In genomic region chr7:107742678-107743566, GRCh38 we compare ENCODE assay signal across 9 cellular contexts. TPM values are rescaled to one million over a fixed set of nuclear protein-coding genes. Genes with fewer than 3 reads are reported as not detected.
DNase-seq lines count a peak whose midpoint lies in the region; ATAC-seq, FAIRE-seq and TF ChIP-seq lines count a peak whose summit lies in the region.
"Had no signal": no experiment of that assay in that cellular context is flagged by ENCODE, and none has a peak within 500 bp of the region (broad histone marks: within the 10 kb centered on the region; RNA-seq: fewer than 3 reads in every experiment).

No MANE protein-coding gene starts in this region.

- no peaks in the 10 kb centered on the region for H3K9me3 ChIP-seq in prostate gland

- H3K27ac ChIP-seq in prostate gland: peak overlapping the region; percentile 89 to 95

- peak; percentile 29 for ATAC-seq in GM18873 (IDR thresholded peaks at IDR 0.05; ENCODE audit: low FRiP score, unreplicated experiment)
- peak; percentile 43 for ATAC-seq in HG03064 (IDR thresholded peaks at IDR 0.05; ENCODE audit: low read depth, unreplicated experiment)
- peak; percentile 49 for ATAC-seq in left ventricle myocardium superior

- FAIRE-seq in HTR-8/SVneo (lab: Jason Lieb, UNC): no peak
- FAIRE-seq: TTC549 had no signal

- H3K4me1 ChIP-seq in prostate gland (replicated peaks): no peaks in the 10 kb centered on the region

- WGBS in prostate gland: 13% methylated on average over 29 of the region's 29 CpGs

- H3K4me3 Mint-ChIP-seq in CD14-positive monocyte: peak overlapping the region; percentile 99 to 100
- H3K4me3 Mint-ChIP-seq in activated naive CD8-positive, alpha-beta T cell treated with anti-CD3 and anti-CD28 coated beads for 36 hours: peak overlapping the region; percentile 91

- TF ChIP-seq CTCF in CD14-positive monocyte (IDR thresholded peaks at IDR 0.05) (no peak), prostate gland (IDR thresholded peaks at IDR 0.05) (no peak)

- H3K27me3 ChIP-seq in prostate gland (replicated peaks; ENCODE audit: insufficient read depth): no peaks in the 10 kb centered on the region

- H3K9me3 Mint-ChIP-seq in CD14-positive monocyte: no peaks in the 10 kb centered on the region
- H3K9me3 Mint-ChIP-seq in activated naive CD8-positive, alpha-beta T cell treated with anti-CD3 and anti-CD28 coated beads for 36 hours: no peaks in the 10 kb centered on the region

- H3K27me3 Mint-ChIP-seq in CD14-positive monocyte (ENCODE audit: low read depth in 3 of 3): no peaks in the 10 kb centered on the region
- H3K27me3 Mint-ChIP-seq in activated naive CD8-positive, alpha-beta T cell treated with anti-CD3 and anti-CD28 coated beads for 36 hours: no peaks in the 10 kb centered on the region

- intact Hi-C loops in CD14-positive monocyte (cut with micrococcal nuclease) (loop anchor here (5.0 to 10.0 kb wide), 4 partner anchors 132 to 824 kb away; partner anchors contain the start of genes COG5 (in 1 of the 2), DLD (in 1 of the 2), DNAJB9 (in 1 of the 2) and DUS4L (in 1 of the 2)), left ventricle myocardium superior (cut with micrococcal nuclease) (loop anchor here (2.0 kb wide), 1 partner anchor 132 kb away; no protein-coding TSS in a partner anchor), prostate gland (cut with DNase I) (loop anchor here (1.0 to 10.0 kb wide), 3 partner anchors 34 to 402 kb away; no protein-coding TSS in a partner anchor)

- H3K4me1 Mint-ChIP-seq in CD14-positive monocyte: peaks cover 28% of the 10 kb centered on the region
- peaks cover 28% of the 10 kb centered on the region for H3K4me1 Mint-ChIP-seq in activated naive CD8-positive, alpha-beta T cell treated with anti-CD3 and anti-CD28 coated beads for 36 hours

- H3K4me3 ChIP-seq in prostate gland: peak overlapping the region; percentile 71 to 73

- H3K36me3 Mint-ChIP-seq in CD14-positive monocyte: peaks cover 0 to 3% of the 10 kb centered on the region in 2 donors
- H3K36me3 Mint-ChIP-seq in activated naive CD8-positive, alpha-beta T cell treated with anti-CD3 and anti-CD28 coated beads for 36 hours: peaks cover 15% of the 10 kb centered on the region

- no peaks in the 10 kb centered on the region for H3K36me3 ChIP-seq in prostate gland

- H3K27ac Mint-ChIP-seq in CD14-positive monocyte: peak overlapping the region; percentile 98 to 100 (median 100)
- H3K27ac Mint-ChIP-seq in activated naive CD8-positive, alpha-beta T cell treated with anti-CD3 and anti-CD28 coated beads for 36 hours: peak overlapping the region; percentile 97

- no peak for TF ChIP-seq POLR2A in prostate gland (IDR thresholded peaks at IDR 0.05)

- DNase-seq in CD14-positive monocyte (ENCODE audit: low spot score) (peak; percentile 50), NCI-H69 (lab: John Stamatoyannopoulos, UW) (peak; percentile 91), left ventricle myocardium superior (peak; percentile 68), prostate gland (ENCODE audit: low spot score) (peak; percentile 44), HTR-8/SVneo (ENCODE audit: insufficient read length, low spot score) (no peak)
- no peak for DNase-seq in activated naive CD8-positive, alpha-beta T cell treated with anti-CD3 and anti-CD28 coated beads for 36 hours

RNA-seq across cellular contexts. Expression of gene CBLL1, which starts 1.0 kb away (rescaled TPM):
- polyA plus RNA-seq in CD14-positive monocyte: 10 to 100 TPM; 15.7 to 26.9 TPM
- total RNA-seq in activated naive CD8-positive, alpha-beta T cell treated with anti-CD3 and anti-CD28 coated beads for 36 hours: 10 to 100 TPM; 43.3 to 44.2 TPM
- total RNA-seq in left ventricle myocardium superior (24.8 TPM), prostate gland (10 to 100 TPM; 35.3 to 49.2 TPM)

Comparison
In these comparisons a context has a peak if more than half of its experiments do, and no peak if none do; other contexts are left out.
1. DNase-seq: peak in CD14-positive monocyte (single experiment), NCI-H69 (single experiment), left ventricle myocardium superior (single experiment) and prostate gland (single experiment); none in activated naive CD8-positive, alpha-beta T cell treated with anti-CD3 and anti-CD28 coated beads for 36 hours (single experiment) and HTR-8/SVneo (single experiment).
2. Peak in every context shown above with its lines, with median percentiles within 50 percentile points of each other: ATAC-seq.